ENCODE assay signal across 9 cellular contexts in genomic region chr1:16905856-16906702, GRCh38. TPM values are rescaled to one million over a fixed set of nuclear protein-coding genes. Genes with fewer than 3 reads are reported as not detected.
DNase-seq lines count a peak whose midpoint lies in the region; ATAC-seq lines count a peak whose summit lies in the region.
"Had no signal": no experiment of that assay in that cellular context is flagged by ENCODE, and none has a peak within 500 bp of the region (broad histone marks: within the 10 kb centered on the region; RNA-seq: fewer than 3 reads in every experiment).

No MANE protein-coding gene starts in this region.

- no peak overlapping the region for H3K27ac Mint-ChIP-seq in CD4-positive, CD25-positive, alpha-beta regulatory T cell

- no peak overlapping the region for H4K5ac ChIP-seq in mesendoderm (ENCODE audit: low read length)

- H3K4me2 ChIP-seq in trophoblast cell (ENCODE audit: low read length) (peak overlapping the region; percentile 14), mesendoderm (ENCODE audit: low read length) (no peak overlapping the region)

- peaks cover 3% of the 10 kb centered on the region for H3K36me3 ChIP-seq in CD4-positive, CD25-positive, alpha-beta regulatory T cell (ENCODE audit: control insufficient read depth, insufficient read depth, low read length)
- H3K36me3 ChIP-seq in trophoblast cell (ENCODE audit: control insufficient read depth in 1 of 2, insufficient read depth in 2 of 2, low read length in 2 of 2), result no peaks in the 10 kb centered on the region
- no peaks in the 10 kb centered on the region for H3K36me3 ChIP-seq in mesendoderm (ENCODE audit: control insufficient read depth, insufficient read depth, low read length)
- H3K36me3 ChIP-seq: colonic mucosa had no signal

- H3K23ac ChIP-seq in trophoblast cell (ENCODE audit: low read length) (no peak overlapping the region), mesendoderm (ENCODE audit: low read length) (no peak overlapping the region)

- H3K4ac ChIP-seq in trophoblast cell (ENCODE audit: low read depth, low read length) (no peak overlapping the region), mesendoderm (ENCODE audit: low read depth, low read length) (no peak overlapping the region)

- no peak for ATAC-seq in CD4-positive, CD25-positive, alpha-beta regulatory T cell (ENCODE audit: low read depth in 2 of 2)

- H4K12ac ChIP-seq in trophoblast cell (ENCODE audit: low read depth, low read length), result no peak overlapping the region

- H2AK5ac ChIP-seq in trophoblast cell (ENCODE audit: low read length) (no peak overlapping the region), mesendoderm (ENCODE audit: low read length) (no peak overlapping the region)

- peaks cover 0 to 4% (median 0%) of the 10 kb centered on the region in 7 donors for H3K9me3 Mint-ChIP-seq in CD4-positive, CD25-positive, alpha-beta regulatory T cell

- no peak overlapping the region for H2BK15ac ChIP-seq in mesendoderm (replicated peaks; ENCODE audit: low read depth)

- no peak overlapping the region for H3K56ac ChIP-seq in mesendoderm (ENCODE audit: low read length)

- no peak for DNase-seq in CD4-positive, CD25-positive, alpha-beta regulatory T cell
- DNase-seq in LHCN-M2 (ENCODE audit: low read depth) (peak; percentile 20), trophoblast cell (no peak), pons (ENCODE audit: low spot score) (no peak), mesendoderm (no peak), G401 (ENCODE audit: low spot score) (no peak), medulla oblongata (ENCODE audit: extremely low spot score) (no peak)
- DNase-seq: colonic mucosa had no signal

- H4K91ac ChIP-seq in trophoblast cell (ENCODE audit: low read depth, low read length), result no peak overlapping the region

- H3K79me2 ChIP-seq in trophoblast cell (ENCODE audit: control insufficient read depth, insufficient read depth, low read length, poor library complexity) (peaks cover 2% of the 10 kb centered on the region), mesendoderm (ENCODE audit: control insufficient read depth, insufficient read depth, low read length) (no peaks in the 10 kb centered on the region)

- no peak overlapping the region for H2BK12ac ChIP-seq in trophoblast cell (ENCODE audit: low read length)

- peak overlapping the region in 1 of 4 donors; percentile 11 for H3K4me3 Mint-ChIP-seq in CD4-positive, CD25-positive, alpha-beta regulatory T cell

- in situ Hi-C loops in G401 (cut with HindIII; ENCODE audit: low sequenced_read_pairs), result no loop called here

- H3K9me3 ChIP-seq in CD4-positive, CD25-positive, alpha-beta regulatory T cell (ENCODE audit: control insufficient read depth in 2 of 2, low read length in 2 of 2), result peaks cover 0 to 9% of the 10 kb centered on the region in 2 experiments
- H3K9me3 ChIP-seq in trophoblast cell (ENCODE audit: insufficient read depth, low read depth, low read length), result no peaks in the 10 kb centered on the region
- H3K9me3 ChIP-seq: colonic mucosa had no signal

- H3K4me3 ChIP-seq in CD4-positive, CD25-positive, alpha-beta regulatory T cell (ENCODE audit: low read depth, low read length), result no peak overlapping the region
- H3K4me3 ChIP-seq in trophoblast cell (ENCODE audit: low read depth, low read length) (no peak overlapping the region), mesendoderm (ENCODE audit: low read length) (no peak overlapping the region)
- H3K4me3 ChIP-seq: colonic mucosa had no signal

- peak overlapping the region; percentile 99 for H3K27ac ChIP-seq in CD4-positive, CD25-positive, alpha-beta regulatory T cell (ENCODE audit: insufficient read depth, low read length, poor library complexity, severe bottlenecking)
- peak overlapping the region; percentile 100 for H3K27ac ChIP-seq in cingulate gyrus (ENCODE audit: low read depth, low read length)
- H3K27ac ChIP-seq in trophoblast cell (ENCODE audit: low read depth, low read length), result no peak overlapping the region
- no peak overlapping the region for H3K27ac ChIP-seq in mesendoderm (ENCODE audit: low read depth, low read length)

- H3K18ac ChIP-seq in trophoblast cell (ENCODE audit: low read length) (no peak overlapping the region), mesendoderm (ENCODE audit: low read length) (no peak overlapping the region)

- H2BK120ac ChIP-seq in trophoblast cell (ENCODE audit: insufficient read depth, low read length, poor library complexity), result no peak overlapping the region
- no peak overlapping the region for H2BK120ac ChIP-seq in mesendoderm (ENCODE audit: low read depth, low read length)

- H3K79me1 ChIP-seq in trophoblast cell (ENCODE audit: low read length) (peaks cover 7% of the 10 kb centered on the region), mesendoderm (ENCODE audit: low read length) (no peaks in the 10 kb centered on the region)

- peaks cover 29% of the 10 kb centered on the region for H3K4me1 ChIP-seq in CD4-positive, CD25-positive, alpha-beta regulatory T cell (ENCODE audit: control insufficient read depth, insufficient read depth, low read length, poor library complexity, severe bottlenecking)
- peaks cover 0 to 4% of the 10 kb centered on the region in 2 experiments for H3K4me1 ChIP-seq in trophoblast cell (ENCODE audit: control insufficient read depth in 1 of 2, insufficient read depth in 2 of 2, low read length in 2 of 2)
- H3K4me1 ChIP-seq in mesendoderm (ENCODE audit: control insufficient read depth, low read depth, low read length), result no peaks in the 10 kb centered on the region
- H3K4me1 ChIP-seq: colonic mucosa had no signal

- no peaks in the 10 kb centered on the region for H3K36me3 Mint-ChIP-seq in CD4-positive, CD25-positive, alpha-beta regulatory T cell

- no peak overlapping the region for H2AFZ ChIP-seq in trophoblast cell (ENCODE audit: insufficient read depth, low read length, poor library complexity)

- H4K8ac ChIP-seq in trophoblast cell (ENCODE audit: low read depth, low read length), result no peak overlapping the region
- H4K8ac ChIP-seq in mesendoderm (ENCODE audit: low read depth, low read length), result no peak overlapping the region

- no CpG with 5 or more reads among the region's 11 CpGs for WGBS in trophoblast cell (ENCODE audit: extremely low coverage, insufficient coverage, insufficient read length)
- WGBS in mesendoderm (ENCODE audit: extremely low coverage, insufficient coverage, low lambda C conversion rate), result no CpG with 5 or more reads among the region's 11 CpGs

- no peak overlapping the region for H3K14ac ChIP-seq in trophoblast cell (ENCODE audit: low read length)

- H3K27me3 ChIP-seq in CD4-positive, CD25-positive, alpha-beta regulatory T cell (ENCODE audit: control insufficient read depth, insufficient read depth, low read length), result no peaks in the 10 kb centered on the region
- no peaks in the 10 kb centered on the region for H3K27me3 ChIP-seq in trophoblast cell (ENCODE audit: insufficient read depth, low read length)
- no peaks in the 10 kb centered on the region for H3K27me3 ChIP-seq in mesendoderm (ENCODE audit: insufficient read depth, low read length, poor library complexity)
- H3K27me3 ChIP-seq: colonic mucosa had no signal

- no peak overlapping the region for H3K9ac ChIP-seq in trophoblast cell (ENCODE audit: low read length)
- H3K9ac ChIP-seq in mesendoderm (ENCODE audit: low read length), result no peak overlapping the region

- H2BK5ac ChIP-seq in trophoblast cell (ENCODE audit: low read depth, low read length, poor library complexity) (no peak overlapping the region), mesendoderm (ENCODE audit: low read length) (no peak overlapping the region)

- H3K27me3 Mint-ChIP-seq in CD4-positive, CD25-positive, alpha-beta regulatory T cell, result peaks cover 4% of the 10 kb centered on the region

- peaks cover 11 to 27% (median 19%) of the 10 kb centered on the region in 4 donors for H3K4me1 Mint-ChIP-seq in CD4-positive, CD25-positive, alpha-beta regulatory T cell

RNA-seq across cellular contexts. Expression of gene RNU1-2, which starts 10.3 kb away (rescaled TPM):
- total RNA-seq in CD4-positive, CD25-positive, alpha-beta regulatory T cell, result 3,278 TPM
- polyA plus RNA-seq in CD4-positive, CD25-positive, alpha-beta regulatory T cell, result 10 to 100 TPM in 1 of 4 donors, not detected in 3; 23.7 TPM
- total RNA-seq in LHCN-M2 (2014; rRNA removed), result under 0.01 TPM in 1 of 2 replicates, not detected in the other
- 19.4 TPM for polyA plus RNA-seq in LHCN-M2 (2012)
- polyA plus RNA-seq in trophoblast cell (2013), result not detected in 2 replicates
- polyA plus RNA-seq in mesendoderm (2013, experiment 1 of 2), result not detected
- not detected for polyA plus RNA-seq in mesendoderm (2013, experiment 2 of 2)
- not detected in 2 replicates for total RNA-seq in G401 (2014; rRNA removed; shearing (Covaris generic))

RNA-seq across cellular contexts. Expression of gene CROCC, which starts 15.7 kb away (rescaled TPM):
- 46.1 TPM for total RNA-seq in CD4-positive, CD25-positive, alpha-beta regulatory T cell
- 1 to 10 TPM; 3.9 to 5.2 (median 4.2) TPM for polyA plus RNA-seq in CD4-positive, CD25-positive, alpha-beta regulatory T cell
- total RNA-seq in LHCN-M2 (2014; rRNA removed), result 9.4 and 12.3 TPM in 2 replicates
- 5.6 TPM for polyA plus RNA-seq in LHCN-M2 (2012)
- 6.2 TPM in 2 replicates for polyA plus RNA-seq in trophoblast cell (2013)
- polyA plus RNA-seq in mesendoderm (2013, experiment 1 of 2), result 10.7 TPM
- polyA plus RNA-seq in mesendoderm (2013, experiment 2 of 2), result 10.0 TPM
- 29.7 and 64.4 TPM in 2 replicates for total RNA-seq in G401 (2014; rRNA removed; shearing (Covaris generic))

Comparison
In these comparisons a context has a peak if more than half of its experiments do, and no peak if none do; other contexts are left out.
1. H3K27ac ChIP-seq: peak in CD4-positive, CD25-positive, alpha-beta regulatory T cell (single experiment) and cingulate gyrus (single experiment); none in trophoblast cell (single experiment) and mesendoderm (single experiment).
2. RNA of gene RNU1-2, which starts 10.3 kb away (total RNA-seq): 3,278 TPM in CD4-positive, CD25-positive, alpha-beta regulatory T cell (single experiment); under 0.01 TPM in LHCN-M2 and not detected in G401; every median in the first group is over 1,000 times any median in the second.